1 cellular context compared by ENCODE assay signal in genomic region chr13:32311188-32311897, GRCh38.
TF ChIP-seq lines count a peak whose summit lies in the region.

No MANE protein-coding gene starts in this region.

TF ChIP-seq in H1, 55 proteins besides CTCF, POLR2A, EP300 and RAD21:
- TF ChIP-seq SP4 (IDR thresholded peaks at IDR 0.05; ENCODE audit: low read length) (no peak), CHD2 (IDR thresholded peaks at IDR 0.05; ENCODE audit: low read length) (no peak), ASH2L (IDR thresholded peaks at IDR 0.05; ENCODE audit: low read length) (no peak)
TF ChIP-seq in H1: peak in this region for 0.
